Comparison of ENCODE assay signal across 9 cellular contexts in the genomic region with DNA sequence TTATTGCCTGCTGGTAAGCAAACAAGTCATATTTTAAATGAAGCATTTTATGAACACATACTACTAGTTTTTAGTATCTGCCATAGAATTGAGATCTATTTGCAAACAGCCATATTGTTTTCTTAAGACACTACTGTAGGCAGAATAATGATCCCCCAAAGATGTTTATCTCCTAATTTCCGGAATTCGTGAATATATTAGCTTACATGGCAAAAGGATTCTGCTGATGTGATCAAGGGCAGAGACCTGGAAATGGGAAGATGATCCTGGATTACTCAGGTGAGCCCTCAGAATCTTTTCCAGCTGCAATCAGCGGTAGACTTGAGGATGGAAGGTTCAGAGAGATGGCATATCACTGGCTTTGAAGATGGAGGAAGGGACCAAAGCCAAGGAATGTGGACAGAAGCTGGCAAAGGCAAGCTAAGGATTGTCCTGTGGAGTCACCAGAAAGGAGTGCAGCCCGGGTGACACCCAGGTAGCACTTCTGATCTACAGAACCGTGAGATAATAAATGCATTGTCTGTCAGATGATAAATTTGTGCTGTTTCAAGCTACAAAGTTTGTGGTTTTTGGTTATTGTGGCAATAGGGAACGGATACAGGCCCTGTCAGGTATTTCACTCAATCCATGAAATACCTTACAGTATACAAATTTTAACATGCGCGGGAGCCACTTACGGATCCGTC. TPM values are rescaled to one million over a fixed set of nuclear protein-coding genes. Genes with fewer than 3 reads are reported as not detected.
A peak's percentile ranks its signal among the peaks of the same experiment; 100 is the strongest.
DNase-seq lines count a peak whose midpoint lies in the region; ATAC-seq and TF ChIP-seq lines count a peak whose summit lies in the region.
"Had no signal": no experiment of that assay in that cellular context is flagged by ENCODE, and none has a peak within 500 bp of the region (broad histone marks: within the 10 kb centered on the region; RNA-seq: fewer than 3 reads in every experiment).

No MANE protein-coding gene starts in this region.

- ATAC-seq in HG03354 (IDR thresholded peaks at IDR 0.05; ENCODE audit: poor library complexity, severe bottlenecking, unreplicated experiment) (no peak), HG03439 (IDR thresholded peaks at IDR 0.05; ENCODE audit: unreplicated experiment) (no peak)

- peak overlapping the region; percentile 93 for H3K56ac ChIP-seq in mesendoderm (ENCODE audit: low read length)

- H2BK120ac ChIP-seq in mesendoderm (ENCODE audit: low read depth, low read length), result peak overlapping the region; percentile 67

- intact Hi-C loops in activated T-helper 2 cell treated with anti-CD3 and anti-CD28 coated beads, Interferon-gamma antibody, Interleukin-2, Interleukin-4, amounts not matched to agents 10 μg/mL and 5 μg/mL and 100 μg/mL, durations not matched to agents 14 hours and 24 hours and 36 hours (cut with micrococcal nuclease), result loop anchor here (1.0 to 10.0 kb wide), 4 partner anchors 22 to 540 kb away; a partner anchor contains a TSS

- no peak overlapping the region for H3K23ac ChIP-seq in mesendoderm (ENCODE audit: low read length)

- H3K4me2 ChIP-seq in BLaER1 treated with 17β-estradiol and CSF1 and Interleukin-3, amounts not matched to agents 10 nM and 100 nM, result peak overlapping the region in 6 of 11 experiments; percentile 85 to 96 (median 92); a peak in 18 of 22 replicates
- peak overlapping the region; percentile 53 for H3K4me2 ChIP-seq in mesendoderm (ENCODE audit: low read length)

- H3K4me1 ChIP-seq in BLaER1 treated with 17β-estradiol and CSF1 and Interleukin-3, amounts not matched to agents 10 nM and 100 nM, result peaks cover 9 to 24% (median 12%) of the 10 kb centered on the region in 10 experiments
- H3K4me1 ChIP-seq in HUES6 (ENCODE audit: control insufficient read depth, insufficient read depth, low read length) (no peaks in the 10 kb centered on the region; the same call in 1 of the 2 replicates), mesendoderm (ENCODE audit: control insufficient read depth, low read depth, low read length) (no peaks in the 10 kb centered on the region)

- H3K9me3 Mint-ChIP-seq in activated T-helper 2 cell treated with anti-CD3 and anti-CD28 coated beads, Interferon-gamma antibody, Interleukin-2, Interleukin-4, amounts not matched to agents 10 μg/mL and 5 μg/mL and 100 μg/mL, durations not matched to agents 14 hours and 24 hours and 36 hours, result peaks cover 25% of the 10 kb centered on the region

- peak overlapping the region; percentile 88 for H3K4ac ChIP-seq in mesendoderm (ENCODE audit: low read depth, low read length)

- DNase-seq in cerebellar cortex (ENCODE audit: low spot score), result peak; percentile 58
- peak; percentile 37 for DNase-seq in mesendoderm
- no peak for DNase-seq in HEK293T (ENCODE audit: extremely low spot score)
- no peak for DNase-seq in activated T-helper 2 cell treated with anti-CD3 and anti-CD28 coated beads, Interferon-gamma antibody, Interleukin-2, Interleukin-4, amounts not matched to agents 10 μg/mL and 5 μg/mL and 100 μg/mL, durations not matched to agents 14 hours and 24 hours and 36 hours (ENCODE audit: low spot score)

- H3K79me1 ChIP-seq in mesendoderm (ENCODE audit: low read length), result peaks cover 7% of the 10 kb centered on the region

- no peak overlapping the region for H4K5ac ChIP-seq in mesendoderm (ENCODE audit: low read length)

- H3K36me3 Mint-ChIP-seq in activated T-helper 2 cell treated with anti-CD3 and anti-CD28 coated beads, Interferon-gamma antibody, Interleukin-2, Interleukin-4, amounts not matched to agents 10 μg/mL and 5 μg/mL and 100 μg/mL, durations not matched to agents 14 hours and 24 hours and 36 hours (ENCODE audit: low read depth), result peaks cover 65% of the 10 kb centered on the region

- no peak overlapping the region for H2BK5ac ChIP-seq in mesendoderm (ENCODE audit: low read length)

- H3K27ac ChIP-seq in BLaER1 treated with 17β-estradiol and CSF1 and Interleukin-3, amounts not matched to agents 10 nM and 100 nM, result no peak overlapping the region
- H3K27ac ChIP-seq in HUES6 (ENCODE audit: low read depth, low read length) (peak overlapping the region; percentile 97; the same call in 1 of the 2 replicates), mesendoderm (ENCODE audit: low read depth, low read length) (no peak overlapping the region)

- peaks cover 3 to 56% (median 27%) of the 10 kb centered on the region in 11 experiments; a peak in 19 of 22 replicates for H3K36me3 ChIP-seq in BLaER1 treated with 17β-estradiol and CSF1 and Interleukin-3, amounts not matched to agents 10 nM and 100 nM
- H3K36me3 ChIP-seq in HUES6 (ENCODE audit: control insufficient read depth, insufficient read depth, low read length) (no peaks in the 10 kb centered on the region), mesendoderm (ENCODE audit: control insufficient read depth, insufficient read depth, low read length) (no peaks in the 10 kb centered on the region)

- H3K27me3 ChIP-seq in BLaER1 treated with 17β-estradiol and CSF1 and Interleukin-3, amounts not matched to agents 10 nM and 100 nM, result no peaks in the 10 kb centered on the region
- no peaks in the 10 kb centered on the region for H3K27me3 ChIP-seq in HUES6 (ENCODE audit: control insufficient read depth, insufficient read depth, low read length)
- no peaks in the 10 kb centered on the region for H3K27me3 ChIP-seq in mesendoderm (ENCODE audit: insufficient read depth, low read length, poor library complexity)
- H3K27me3 ChIP-seq: MG63 had no signal

- H2BK15ac ChIP-seq in mesendoderm (replicated peaks; ENCODE audit: low read depth), result no peak overlapping the region

- POLR2A ChIA-PET in HEK293T (lab: Yijun Ruan, JAX), result interaction anchor here (0.7 to 2.4 kb wide), 17 partner anchors 10 to 327 kb away, joined by 3 to 10 read pairs (median 4); no protein-coding TSS in a partner anchor

- H3K4me3 ChIP-seq in BLaER1 treated with 17β-estradiol and CSF1 and Interleukin-3, amounts not matched to agents 10 nM and 100 nM, result no peak overlapping the region
- H3K4me3 ChIP-seq in HUES6 (ENCODE audit: low read depth, low read length) (no peak overlapping the region), mesendoderm (ENCODE audit: low read length) (peak overlapping the region; percentile 84)
- H3K4me3 ChIP-seq: MG63 had no signal

- H4K20me1 ChIP-seq in BLaER1 treated with 17β-estradiol and CSF1 and Interleukin-3, amounts not matched to agents 10 nM and 100 nM, result peaks cover 0 to 3% (median 0%) of the 10 kb centered on the region in 11 experiments; a peak in 4 of 22 replicates

- H3K4me3 Mint-ChIP-seq in activated T-helper 2 cell treated with anti-CD3 and anti-CD28 coated beads, Interferon-gamma antibody, Interleukin-2, Interleukin-4, amounts not matched to agents 10 μg/mL and 5 μg/mL and 100 μg/mL, durations not matched to agents 14 hours and 24 hours and 36 hours (ENCODE audit: low read depth), result no peak overlapping the region

- H2AK5ac ChIP-seq in mesendoderm (ENCODE audit: low read length), result no peak overlapping the region

- H3K18ac ChIP-seq in mesendoderm (ENCODE audit: low read length), result peak overlapping the region; percentile 55

- peaks cover 2% of the 10 kb centered on the region for H3K79me2 ChIP-seq in mesendoderm (ENCODE audit: control insufficient read depth, insufficient read depth, low read length)

- no peak overlapping the region for H3K27ac Mint-ChIP-seq in activated T-helper 2 cell treated with anti-CD3 and anti-CD28 coated beads, Interferon-gamma antibody, Interleukin-2, Interleukin-4, amounts not matched to agents 10 μg/mL and 5 μg/mL and 100 μg/mL, durations not matched to agents 14 hours and 24 hours and 36 hours

- WGBS in mesendoderm (ENCODE audit: extremely low coverage, insufficient coverage, low lambda C conversion rate), result no CpG with 5 or more reads among the region's 10 CpGs

- no peaks in the 10 kb centered on the region for H3K27me3 Mint-ChIP-seq in activated T-helper 2 cell treated with anti-CD3 and anti-CD28 coated beads, Interferon-gamma antibody, Interleukin-2, Interleukin-4, amounts not matched to agents 10 μg/mL and 5 μg/mL and 100 μg/mL, durations not matched to agents 14 hours and 24 hours and 36 hours (ENCODE audit: low read depth)

- peaks cover 2 to 23% (median 8%) of the 10 kb centered on the region in 11 experiments; a peak in 19 of 22 replicates for H3K9me3 ChIP-seq in BLaER1 treated with 17β-estradiol and CSF1 and Interleukin-3, amounts not matched to agents 10 nM and 100 nM (replicated peaks in 1 of 11)
- no peaks in the 10 kb centered on the region for H3K9me3 ChIP-seq in HUES6 (ENCODE audit: control insufficient read depth, insufficient read depth, low read depth, low read length)

- no peak overlapping the region for H4K8ac ChIP-seq in mesendoderm (ENCODE audit: low read depth, low read length)

- no peak overlapping the region for H3K9ac ChIP-seq in BLaER1 treated with 17β-estradiol and CSF1 and Interleukin-3, amounts not matched to agents 10 nM and 100 nM
- H3K9ac ChIP-seq in HUES6 (ENCODE audit: low read length) (no peak overlapping the region), mesendoderm (ENCODE audit: low read length) (peak overlapping the region; percentile 92)

- CTCF ChIA-PET in HEK293T (lab: Yijun Ruan, JAX), result no interaction called here

- H3K4me1 Mint-ChIP-seq in activated T-helper 2 cell treated with anti-CD3 and anti-CD28 coated beads, Interferon-gamma antibody, Interleukin-2, Interleukin-4, amounts not matched to agents 10 μg/mL and 5 μg/mL and 100 μg/mL, durations not matched to agents 14 hours and 24 hours and 36 hours (ENCODE audit: low read depth), result peaks cover 25% of the 10 kb centered on the region

TF ChIP-seq in HEK293T, 16 proteins besides CTCF, POLR2A, EP300 and RAD21:
- TF ChIP-seq NFRKB (IDR thresholded peaks at IDR 0.05) (no peak), BHLHE40 (IDR thresholded peaks at IDR 0.05; ENCODE audit: borderline replicate concordance) (no peak), LEF1 (IDR thresholded peaks at IDR 0.05; ENCODE audit: borderline replicate concordance) (no peak)

RNA-seq across cellular contexts. Expression of a gene that starts 1.0 kb away (rescaled TPM):
- 22.0 TPM for polyA plus RNA-seq in mesendoderm (2013, experiment 1 of 2)
- polyA plus RNA-seq in mesendoderm (2013, experiment 2 of 2), result 23.6 TPM
- total RNA-seq in activated T-helper 2 cell treated with anti-CD3 and anti-CD28 coated beads, Interferon-gamma antibody, Interleukin-2, Interleukin-4, amounts not matched to agents 10 μg/mL and 5 μg/mL and 100 μg/mL, durations not matched to agents 14 hours and 24 hours and 36 hours, result 28.2 and 33.0 TPM in 2 replicates

Comparison
In these comparisons a context has a peak if more than half of its experiments do, and no peak if none do; other contexts are left out.
1. DNase-seq: peak in cerebellar cortex (single experiment) and mesendoderm (single experiment); none in HEK293T (single experiment) and activated T-helper 2 cell treated with anti-CD3 and anti-CD28 coated beads, Interferon-gamma antibody, Interleukin-2, Interleukin-4, amounts not matched to agents 10 μg/mL and 5 μg/mL and 100 μg/mL, durations not matched to agents 14 hours and 24 hours and 36 hours (single experiment).